In the genomic region with DNA sequence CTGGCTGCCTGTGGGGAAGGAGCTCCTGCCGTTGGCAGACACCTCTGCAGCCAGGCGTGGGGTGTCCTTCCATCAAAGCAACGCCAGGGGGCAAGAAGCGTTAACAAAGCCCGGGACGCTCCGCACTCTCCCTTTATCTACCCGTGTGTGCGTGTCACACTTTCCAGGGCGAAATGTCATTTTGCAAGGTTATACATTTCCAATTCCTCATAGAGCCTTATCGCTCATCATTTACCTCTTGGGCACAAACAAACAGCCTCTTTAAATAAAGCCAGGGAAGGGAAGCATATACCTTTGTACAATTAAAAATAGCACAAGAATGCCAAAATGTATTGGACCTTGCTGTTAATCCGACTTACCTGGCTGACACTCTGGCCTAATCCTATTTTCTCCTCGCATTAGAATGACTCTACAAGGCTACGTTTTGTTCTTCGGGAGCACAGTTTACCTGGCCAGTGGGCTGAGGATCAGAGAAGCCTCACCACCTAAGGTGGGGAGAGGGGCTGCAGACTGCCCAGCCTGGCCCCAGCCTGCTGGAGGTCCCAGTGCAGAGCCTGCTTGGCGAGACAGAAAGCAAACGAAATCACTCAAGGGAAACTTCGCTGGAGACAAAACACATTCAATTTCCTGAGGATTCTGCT, we compare ENCODE assay signal across 8 cellular contexts.
DNase-seq lines count a peak whose midpoint lies in the region; ATAC-seq, FAIRE-seq and TF ChIP-seq lines count a peak whose summit lies in the region.

No MANE protein-coding gene starts in this region.

- TF ChIP-seq EP300 in transverse colon (IDR thresholded peaks at IDR 0.05; ENCODE audit: low read depth), result no peak

- intact Hi-C loops in activated T-helper 2 cell treated with anti-CD3 and anti-CD28 coated beads, Interferon-gamma antibody, Interleukin-2, Interleukin-4, amounts not matched to agents 10 μg/mL and 5 μg/mL and 100 μg/mL, durations not matched to agents 14 hours and 24 hours and 36 hours (cut with micrococcal nuclease), result loop anchor here (1.0 kb wide), 1 partner anchor 153 kb away; no protein-coding TSS in a partner anchor
- intact Hi-C loops in pancreas (cut with DNase I) (loop anchor here in 1 of 3 donors (10.0 kb wide), 1 partner anchor 384 kb away; no protein-coding TSS in a partner anchor), transverse colon (cut with DNase I; ENCODE audit: low total_unique reads) (no loop called here)

- H3K9me3 Mint-ChIP-seq in activated T-helper 2 cell treated with anti-CD3 and anti-CD28 coated beads, Interferon-gamma antibody, Interleukin-2, Interleukin-4, amounts not matched to agents 10 μg/mL and 5 μg/mL and 100 μg/mL, durations not matched to agents 14 hours and 24 hours and 36 hours, result no peaks in the 10 kb centered on the region

- TF ChIP-seq POLR2A in transverse colon (IDR thresholded peaks at IDR 0.05), result no peak

- H3K36me3 ChIP-seq in pancreas (no peaks in the 10 kb centered on the region), transverse colon (no peaks in the 10 kb centered on the region)

- no peaks in the 10 kb centered on the region for H3K4me1 ChIP-seq in foreskin keratinocyte
- peaks cover 0 to 28% (median 8%) of the 10 kb centered on the region in 3 donors for H3K4me1 ChIP-seq in pancreas
- H3K4me1 ChIP-seq in transverse colon, result peaks cover 14 to 59% (median 36%) of the 10 kb centered on the region in 4 donors

- H3K4me3 Mint-ChIP-seq in activated T-helper 2 cell treated with anti-CD3 and anti-CD28 coated beads, Interferon-gamma antibody, Interleukin-2, Interleukin-4, amounts not matched to agents 10 μg/mL and 5 μg/mL and 100 μg/mL, durations not matched to agents 14 hours and 24 hours and 36 hours (ENCODE audit: low read depth), result no peak overlapping the region

- H3K4me3 ChIP-seq in pancreas (no peak overlapping the region), transverse colon (no peak overlapping the region)

- DNase-seq in Daoy (ENCODE audit: low read depth) (peak; percentile 87), LHCN-M2 (ENCODE audit: low read depth) (peak; percentile 64), RPMI8226 (peak; percentile 88), foreskin keratinocyte (peak in 1 of 2 donors; percentile 49), pancreas (peak; percentile 67 to 87 (median 78)), transverse colon (peak; percentile 74)
- peak; percentile 57 for DNase-seq in activated T-helper 2 cell treated with anti-CD3 and anti-CD28 coated beads, Interferon-gamma antibody, Interleukin-2, Interleukin-4, amounts not matched to agents 10 μg/mL and 5 μg/mL and 100 μg/mL, durations not matched to agents 14 hours and 24 hours and 36 hours (ENCODE audit: low spot score)

- no peaks in the 10 kb centered on the region for H3K9me3 ChIP-seq in pancreas
- H3K9me3 ChIP-seq in transverse colon, result no peaks in the 10 kb centered on the region

- H3K27ac Mint-ChIP-seq in activated T-helper 2 cell treated with anti-CD3 and anti-CD28 coated beads, Interferon-gamma antibody, Interleukin-2, Interleukin-4, amounts not matched to agents 10 μg/mL and 5 μg/mL and 100 μg/mL, durations not matched to agents 14 hours and 24 hours and 36 hours, result no peak overlapping the region

- 3% methylated on average over 18 of the region's 18 CpGs for WGBS in pancreas, 2 donors
- WGBS in transverse colon (ENCODE audit: low coverage in 1 of 2), 2 donors, result 0 to 2% methylated on average over 1 to 18 of the region's 18 CpGs

- H3K36me3 Mint-ChIP-seq in activated T-helper 2 cell treated with anti-CD3 and anti-CD28 coated beads, Interferon-gamma antibody, Interleukin-2, Interleukin-4, amounts not matched to agents 10 μg/mL and 5 μg/mL and 100 μg/mL, durations not matched to agents 14 hours and 24 hours and 36 hours (ENCODE audit: low read depth), result no peaks in the 10 kb centered on the region

- peaks cover 83% of the 10 kb centered on the region for H3K27me3 Mint-ChIP-seq in activated T-helper 2 cell treated with anti-CD3 and anti-CD28 coated beads, Interferon-gamma antibody, Interleukin-2, Interleukin-4, amounts not matched to agents 10 μg/mL and 5 μg/mL and 100 μg/mL, durations not matched to agents 14 hours and 24 hours and 36 hours (ENCODE audit: low read depth)

- H3K4me1 Mint-ChIP-seq in activated T-helper 2 cell treated with anti-CD3 and anti-CD28 coated beads, Interferon-gamma antibody, Interleukin-2, Interleukin-4, amounts not matched to agents 10 μg/mL and 5 μg/mL and 100 μg/mL, durations not matched to agents 14 hours and 24 hours and 36 hours (ENCODE audit: low read depth), result peaks cover 15% of the 10 kb centered on the region

- peak; percentile 82 for ATAC-seq in GM21786 (IDR thresholded peaks at IDR 0.05; ENCODE audit: unreplicated experiment)
- ATAC-seq in foreskin keratinocyte, result peak; percentile 83
- ATAC-seq in pancreas, result peak; percentile 84 to 92 (median 90)

- H3K27ac ChIP-seq in foreskin keratinocyte (no peak overlapping the region), pancreas (no peak overlapping the region), transverse colon (no peak overlapping the region)

- H3K27me3 ChIP-seq in foreskin keratinocyte (peaks cover 93% of the 10 kb centered on the region), pancreas (peaks cover 5 to 62% (median 17%) of the 10 kb centered on the region in 4 donors), transverse colon (peaks cover 100% of the 10 kb centered on the region)

- FAIRE-seq in pancreas (lab: Jason Lieb, UNC), result no peak

- in situ Hi-C loops in transverse colon (cut with MboI; ENCODE audit: low pct_ligation_motif_present in 1 of 4, low pct_unique_long_range_greater_than_20kb in 1 of 4, low sequenced_read_pairs in 3 of 4), result loop anchor here in 3 of 4 donors (25.0 kb wide), 1 partner anchor 382 kb away; no protein-coding TSS in a partner anchor

- TF ChIP-seq CTCF in foreskin keratinocyte (conservative IDR thresholded peaks at IDR 0.05) (peak; percentile 74), pancreas (IDR thresholded peaks at IDR 0.05) (peak; percentile 62 to 77 (median 72)), transverse colon (IDR thresholded peaks at IDR 0.05) (peak; percentile 69 to 82 (median 76))
